1 cellular context compared by ENCODE assay signal in the genomic region with DNA sequence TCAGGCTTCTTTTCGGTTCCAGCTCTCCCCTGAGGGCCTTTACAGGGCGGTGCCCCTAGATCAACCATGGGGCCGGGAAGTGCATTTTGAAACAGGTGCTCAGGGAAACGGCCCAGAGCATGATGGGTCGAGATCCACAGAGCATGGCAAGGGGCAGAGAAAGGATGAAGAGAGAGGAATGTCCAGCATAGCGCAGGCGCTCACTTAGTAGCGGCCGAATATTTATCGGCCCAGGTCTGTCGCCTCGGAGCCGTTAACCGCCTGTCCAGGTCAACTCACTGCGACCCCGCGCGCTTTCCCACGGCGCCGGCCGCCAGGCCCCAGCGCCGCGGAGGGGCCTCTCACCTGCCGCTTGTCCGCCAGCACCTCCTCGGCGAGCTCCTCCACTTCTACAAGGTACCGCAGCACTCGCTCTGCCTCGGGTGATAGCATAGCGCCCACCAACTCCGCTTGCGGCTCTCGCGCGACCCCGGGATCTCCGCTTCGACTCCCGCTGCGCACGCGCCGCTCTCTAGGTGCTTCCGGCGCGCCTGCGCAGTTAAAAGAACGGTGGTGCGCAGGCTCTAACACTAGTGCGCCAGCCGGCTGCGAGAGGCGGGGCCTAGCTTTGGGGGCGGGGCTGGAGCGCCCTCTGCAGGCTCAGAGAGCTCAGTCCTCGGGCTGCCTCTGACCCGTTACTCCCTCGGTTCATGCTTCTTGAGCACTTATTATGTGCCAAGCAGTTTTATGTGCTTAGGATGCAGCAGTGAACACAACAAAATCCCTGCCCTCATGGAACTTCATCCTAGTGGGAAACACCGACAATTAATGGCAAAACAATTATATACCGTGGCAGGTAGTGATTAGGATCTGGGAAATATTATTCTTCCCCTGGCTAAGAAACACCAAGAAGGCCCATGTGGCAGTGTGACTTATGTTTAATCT.
TF ChIP-seq lines count a peak whose summit lies in the region.

TSS of gene PDRG1 (minus strand) at position 517 of the 924 bp plus-strand sequence. CDS start at position 432, 85 bp downstream.

TF ChIP-seq in HepG2, 621 proteins besides CTCF, POLR2A, EP300 and RAD21 (continued from another document and continues in another):
- TF ChIP-seq KDM2A (CRISPR knock-in tag; IDR thresholded peaks at IDR 0.05; ENCODE audit: borderline replicate concordance, low read depth), result peak; percentile 97
- peak; percentile 72 for TF ChIP-seq ZNF768 (CRISPR knock-in tag; IDR thresholded peaks at IDR 0.05)
- TF ChIP-seq ZNF564 (CRISPR knock-in tag; IDR thresholded peaks at IDR 0.05), result no peak
- TF ChIP-seq ZNF275 (CRISPR knock-in tag; IDR thresholded peaks at IDR 0.05; ENCODE audit: borderline replicate concordance), result peak; percentile 97
- peak; percentile 76; the same call in 1 of the 2 replicates for TF ChIP-seq MATR3 (CRISPR knock-in tag; IDR thresholded peaks at IDR 0.05)
- TF ChIP-seq ZNF790 (CRISPR knock-in tag; IDR thresholded peaks at IDR 0.05; ENCODE audit: borderline replicate concordance), result no peak
- peak; percentile 95 for TF ChIP-seq ZNF180 (CRISPR knock-in tag; IDR thresholded peaks at IDR 0.05; ENCODE audit: borderline replicate concordance, low read depth)
- TF ChIP-seq TBP (CRISPR knock-in tag; IDR thresholded peaks at IDR 0.05), result no peak
- TF ChIP-seq ZNF616 (CRISPR knock-in tag; IDR thresholded peaks at IDR 0.05; ENCODE audit: low read depth), result peak; percentile 82
- TF ChIP-seq RFX3 (CRISPR knock-in tag; IDR thresholded peaks at IDR 0.05), result no peak
- TF ChIP-seq SAP130 (CRISPR knock-in tag; IDR thresholded peaks at IDR 0.05; ENCODE audit: low read depth), result peak; percentile 94
- no peak for TF ChIP-seq CBX1 (IDR thresholded peaks at IDR 0.05; ENCODE audit: low read depth)
- TF ChIP-seq ARHGAP35 (CRISPR knock-in tag; IDR thresholded peaks at IDR 0.05; ENCODE audit: borderline replicate concordance), result 0 out of 2 replicates have a peak, but pooled peaks have one; percentile 88
- peak; percentile 77 for TF ChIP-seq KLF6 (CRISPR knock-in tag; IDR thresholded peaks at IDR 0.05)
- TF ChIP-seq PHF5A (CRISPR knock-in tag; IDR thresholded peaks at IDR 0.05; ENCODE audit: low read depth, unreplicated experiment), result peak; percentile 41
- no peak; the same call in 1 of the 2 replicates for TF ChIP-seq ZNF839 (CRISPR knock-in tag; IDR thresholded peaks at IDR 0.05; ENCODE audit: borderline replicate concordance)
- TF ChIP-seq STAG1 (CRISPR knock-in tag; IDR thresholded peaks at IDR 0.05), result peak; percentile 95
- TF ChIP-seq, protein P1, sequence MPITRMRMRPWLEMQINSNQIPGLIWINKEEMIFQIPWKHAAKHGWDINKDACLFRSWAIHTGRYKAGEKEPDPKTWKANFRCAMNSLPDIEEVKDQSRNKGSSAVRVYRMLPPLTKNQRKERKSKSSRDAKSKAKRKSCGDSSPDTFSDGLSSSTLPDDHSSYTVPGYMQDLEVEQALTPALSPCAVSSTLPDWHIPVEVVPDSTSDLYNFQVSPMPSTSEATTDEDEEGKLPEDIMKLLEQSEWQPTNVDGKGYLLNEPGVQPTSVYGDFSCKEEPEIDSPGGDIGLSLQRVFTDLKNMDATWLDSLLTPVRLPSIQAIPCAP (CRISPR knock-in tag; IDR thresholded peaks at IDR 0.05; ENCODE audit: low read depth), result no peak
- peak; percentile 98 for TF ChIP-seq ZMYM4 (CRISPR knock-in tag; IDR thresholded peaks at IDR 0.05)
- 0 out of 2 replicates have a peak, but pooled peaks have one; percentile 49 for TF ChIP-seq GTF2F1 (IDR thresholded peaks at IDR 0.05; ENCODE audit: low read length)
- TF ChIP-seq NONO (IDR thresholded peaks at IDR 0.05), result no peak
- peak; percentile 81 for TF ChIP-seq NONO (CRISPR knock-in tag; conservative IDR thresholded peaks at IDR 0.05)
- peak; percentile 98 for TF ChIP-seq BRCA1 (CRISPR knock-in tag; IDR thresholded peaks at IDR 0.05)
- TF ChIP-seq EHMT2 (IDR thresholded peaks at IDR 0.05; ENCODE audit: borderline replicate concordance, low read depth, low read length), result no peak; the same call in 1 of the 2 replicates
- peak; percentile 29 for TF ChIP-seq ATF3 (CRISPR knock-in tag; IDR thresholded peaks at IDR 0.05)
- TF ChIP-seq, protein P2, sequence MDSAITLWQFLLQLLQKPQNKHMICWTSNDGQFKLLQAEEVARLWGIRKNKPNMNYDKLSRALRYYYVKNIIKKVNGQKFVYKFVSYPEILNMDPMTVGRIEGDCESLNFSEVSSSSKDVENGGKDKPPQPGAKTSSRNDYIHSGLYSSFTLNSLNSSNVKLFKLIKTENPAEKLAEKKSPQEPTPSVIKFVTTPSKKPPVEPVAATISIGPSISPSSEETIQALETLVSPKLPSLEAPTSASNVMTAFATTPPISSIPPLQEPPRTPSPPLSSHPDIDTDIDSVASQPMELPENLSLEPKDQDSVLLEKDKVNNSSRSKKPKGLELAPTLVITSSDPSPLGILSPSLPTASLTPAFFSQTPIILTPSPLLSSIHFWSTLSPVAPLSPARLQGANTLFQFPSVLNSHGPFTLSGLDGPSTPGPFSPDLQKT (CRISPR knock-in tag; IDR thresholded peaks at IDR 0.05; ENCODE audit: borderline replicate concordance), result peak; percentile 96; the same call in 1 of the 2 replicates
- peak; percentile 40 for TF ChIP-seq NFYB (CRISPR knock-in tag; IDR thresholded peaks at IDR 0.05)
- TF ChIP-seq ZNF563 (CRISPR knock-in tag; IDR thresholded peaks at IDR 0.05), result peak; percentile 71
- TF ChIP-seq AGO1 (IDR thresholded peaks at IDR 0.05; ENCODE audit: low read depth, low read length, poor library complexity, severe bottlenecking), result peak; percentile 87
- 0 out of 2 replicates have a peak, but pooled peaks have one; percentile 12 for TF ChIP-seq CEBPG (CRISPR knock-in tag; IDR thresholded peaks at IDR 0.05)
- peak; percentile 95; the same call in 1 of the 2 replicates for TF ChIP-seq ZFP91 (CRISPR knock-in tag; IDR thresholded peaks at IDR 0.05; ENCODE audit: borderline replicate concordance)
- TF ChIP-seq ZNF576 (CRISPR knock-in tag; IDR thresholded peaks at IDR 0.05), result peak; percentile 63; the same call in 1 of the 2 replicates
- peak; percentile 100 for TF ChIP-seq ZMYM3 (CRISPR knock-in tag; IDR thresholded peaks at IDR 0.05)
- peak; percentile 41; the same call in 1 of the 2 replicates for TF ChIP-seq PITX1 (CRISPR knock-in tag; IDR thresholded peaks at IDR 0.05)
- TF ChIP-seq ZNF619 (CRISPR knock-in tag; IDR thresholded peaks at IDR 0.05), result peak; percentile 98
- no peak for TF ChIP-seq NFIB (CRISPR knock-in tag; IDR thresholded peaks at IDR 0.05; ENCODE audit: borderline replicate concordance)
- peak; percentile 99 for TF ChIP-seq SPEN (CRISPR knock-in tag; IDR thresholded peaks at IDR 0.05; ENCODE audit: low read depth)
- TF ChIP-seq ZNF549 (CRISPR knock-in tag; IDR thresholded peaks at IDR 0.05), result no peak
- no peak for TF ChIP-seq CENPBD1 (CRISPR knock-in tag; IDR thresholded peaks at IDR 0.05; ENCODE audit: borderline replicate concordance, low read depth)
- TF ChIP-seq EED (CRISPR knock-in tag; IDR thresholded peaks at IDR 0.05), result peak; percentile 60; the same call in 1 of the 2 replicates
- TF ChIP-seq ZNF251 (CRISPR knock-in tag; IDR thresholded peaks at IDR 0.05), result no peak
- TF ChIP-seq ATM (IDR thresholded peaks at IDR 0.05; ENCODE audit: borderline replicate concordance), result no peak
- TF ChIP-seq ZFP82 (CRISPR knock-in tag; IDR thresholded peaks at IDR 0.05; ENCODE audit: borderline replicate concordance), result no peak
- no peak for TF ChIP-seq PRPF4 (IDR thresholded peaks at IDR 0.05; ENCODE audit: low read depth, low read length, poor library complexity, severe bottlenecking)
- TF ChIP-seq MYC (CRISPR knock-in tag; IDR thresholded peaks at IDR 0.05; ENCODE audit: borderline replicate concordance), result peak; percentile 88; the same call in 1 of the 2 replicates
- no peak; the same call in 1 of the 2 replicates for TF ChIP-seq XBP1 (CRISPR knock-in tag; IDR thresholded peaks at IDR 0.05)
- TF ChIP-seq ZMYM2 (CRISPR knock-in tag; IDR thresholded peaks at IDR 0.05), result peak; percentile 92
- peak; percentile 97 for TF ChIP-seq ZNF891 (CRISPR knock-in tag; IDR thresholded peaks at IDR 0.05)
- TF ChIP-seq ZBTB25 (CRISPR knock-in tag; IDR thresholded peaks at IDR 0.05), result peak; percentile 72; the same call in 1 of the 2 replicates
- TF ChIP-seq CREB3 (CRISPR knock-in tag; IDR thresholded peaks at IDR 0.05), result peak; percentile 94
- TF ChIP-seq ZNF225 (CRISPR knock-in tag; IDR thresholded peaks at IDR 0.05), result peak; percentile 96
- no peak for TF ChIP-seq SMARCC2 (IDR thresholded peaks at IDR 0.05)
- no peak for TF ChIP-seq SUZ12 (IDR thresholded peaks at IDR 0.05; ENCODE audit: low read depth, low read length)
- TF ChIP-seq MTERF4 (CRISPR knock-in tag; IDR thresholded peaks at IDR 0.05), result no peak
- no peak for TF ChIP-seq ZNF672 (CRISPR knock-in tag; IDR thresholded peaks at IDR 0.05)
- TF ChIP-seq REPIN1 (CRISPR knock-in tag; IDR thresholded peaks at IDR 0.05; ENCODE audit: borderline replicate concordance, low read depth), result peak; percentile 81; the same call in 1 of the 2 replicates
